ENCODE assay signal across 22 cellular contexts in the genomic region with DNA sequence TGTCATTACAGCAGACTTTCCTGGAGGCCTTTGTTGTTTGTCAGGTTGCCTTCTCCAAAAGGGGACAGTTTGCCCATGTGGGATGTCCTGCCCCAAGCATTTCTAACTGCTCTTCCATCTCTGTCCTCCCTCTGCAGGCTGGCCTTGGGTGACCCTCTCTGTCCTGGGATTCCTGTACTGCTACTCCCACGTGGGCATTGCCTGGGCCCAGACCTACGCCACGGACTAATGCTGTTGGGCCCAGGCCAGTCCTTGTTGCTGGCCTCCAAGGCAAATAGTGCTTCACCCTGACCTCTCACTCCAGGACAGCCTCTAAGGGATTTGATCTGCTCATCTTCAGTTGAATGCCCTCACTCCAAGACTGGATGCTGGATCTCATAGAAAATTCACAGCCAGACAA.
"Had no signal": no experiment of that assay in that cellular context is flagged by ENCODE, and none has a peak within 500 bp of the region (broad histone marks: within the 10 kb centered on the region; RNA-seq: fewer than 3 reads in every experiment).

No MANE protein-coding gene starts in this region.

- H3K4me3 ChIP-seq: colonic mucosa, dorsolateral prefrontal cortex, esophagus muscularis mucosa, gastroesophageal sphincter, heart left ventricle, hepatocyte, left lung, lower lobe of right lung had no signal

- H3K36me3 ChIP-seq: colonic mucosa, left lung, lower lobe of right lung had no signal

- FAIRE-seq: endothelial cell of umbilical vein, frontal cortex, keratinocyte had no signal

- H3K27ac ChIP-seq: colonic mucosa, dorsolateral prefrontal cortex, esophagus muscularis mucosa, foreskin keratinocyte, gastroesophageal sphincter, heart left ventricle, hepatocyte, left lung, lower lobe of right lung had no signal

- H3K4me2 ChIP-seq: hepatocyte had no signal

- DNase-seq: colonic mucosa; dermis blood vessel endothelial cell; dorsolateral prefrontal cortex; effector CD4-positive, alpha-beta T cell; effector memory CD4-positive, alpha-beta T cell; foreskin keratinocyte; heart left ventricle; hypothalamus; immature natural killer cell; left cardiac atrium; left lung; left ventricle myocardium superior; lower lobe of right lung; mesendoderm; midbrain; naive thymus-derived CD4-positive, alpha-beta T cell had no signal

- H3K27me3 ChIP-seq: colonic mucosa, dorsolateral prefrontal cortex, esophagus muscularis mucosa, foreskin keratinocyte, gastroesophageal sphincter, heart left ventricle, left lung had no signal

- ATAC-seq: foreskin keratinocyte; gastroesophageal sphincter; heart left ventricle; left cardiac atrium; left lung; left ventricle myocardium superior; lower lobe of right lung; naive thymus-derived CD4-positive, alpha-beta T cell had no signal

- H3K4me1 ChIP-seq: colonic mucosa, esophagus muscularis mucosa, foreskin keratinocyte, gastroesophageal sphincter, left lung, lower lobe of right lung had no signal

- H3K9me3 ChIP-seq: colonic mucosa, gastroesophageal sphincter, left lung, lower lobe of right lung had no signal
